Comparison of ENCODE assay signal across 8 cellular contexts in genomic region chr1:159071970-159072582, GRCh38. TPM values are rescaled to one million over a fixed set of nuclear protein-coding genes. Genes with fewer than 3 reads are reported as not detected.
DNase-seq lines count a peak whose midpoint lies in the region; ATAC-seq and TF ChIP-seq lines count a peak whose summit lies in the region.

No MANE protein-coding gene starts in this region.

- H3K4ac ChIP-seq in H9 (ENCODE audit: low read depth, low read length), result no peak overlapping the region

- H3K4me3 Mint-ChIP-seq in H9, result no peak overlapping the region
- peak overlapping the region; percentile 62 for H3K4me3 Mint-ChIP-seq in stimulated activated memory B cell treated with anti-CD40 and anti-IgM and Interleukin-4, amounts not matched to agents 10 μg/mL and 1 μg/mL and 100 μg/mL, for 72 hours

- H3K27me3 ChIP-seq in BJ (ENCODE audit: control insufficient read depth, insufficient read depth, low read length), result peaks cover 4% of the 10 kb centered on the region; the same call in 1 of the 2 replicates
- H3K27me3 ChIP-seq in H9 (ENCODE audit: insufficient read depth, low read length), result no peaks in the 10 kb centered on the region
- H3K27me3 ChIP-seq in body of pancreas, result no peaks in the 10 kb centered on the region

- intact Hi-C loops in body of pancreas (cut with DNase I), result no loop called here

- H2BK5ac ChIP-seq in H9 (ENCODE audit: insufficient read length, low read length), result no peak overlapping the region

- no peaks in the 10 kb centered on the region for H3K79me2 ChIP-seq in H9 (ENCODE audit: insufficient read depth, low read length)

- CTCF ChIA-PET in BJ (lab: Yijun Ruan, JAX), result interaction anchor here (0.6 to 3.8 kb wide), 20 partner anchors 10 to 1111 kb away, joined by 3 to 36 read pairs (median 4); partner anchors contain the start of gene IFI16

- H3K14ac ChIP-seq in H9 (ENCODE audit: insufficient read depth, low read length), result no peak overlapping the region

- no peak overlapping the region for H4K5ac ChIP-seq in H9 (ENCODE audit: insufficient read length, low read depth, low read length)

- H3K18ac ChIP-seq in H9 (ENCODE audit: insufficient read length, low read depth, low read length), result no peak overlapping the region

- POLR2A ChIA-PET in BJ (lab: Charles Lee), result interaction anchor here (0.5 kb wide), 1 partner anchor 62 kb away, joined by 3 read pairs; the partner anchor contains the start of gene IFI16

- H3K27ac ChIP-seq in H9 (ENCODE audit: insufficient read length, low read depth, low read length), result no peak overlapping the region
- no peak overlapping the region for H3K27ac ChIP-seq in body of pancreas

- H3K4me2 ChIP-seq in H9 (ENCODE audit: insufficient read depth, insufficient read length, low read length), result no peak overlapping the region

- H2AFZ ChIP-seq in H9 (ENCODE audit: low read length), result no peak overlapping the region

- H4K91ac ChIP-seq in H9 (ENCODE audit: insufficient read length, low read depth, low read length), result no peak overlapping the region

- H3K23me2 ChIP-seq in H9 (ENCODE audit: insufficient read length, low read depth, low read length, poor library complexity, severe bottlenecking), result no peaks in the 10 kb centered on the region

- H2BK12ac ChIP-seq in H9 (ENCODE audit: insufficient read length, low read depth, low read length), result no peak overlapping the region

- H3T11ph ChIP-seq in H9 (ENCODE audit: low read length), result no peak overlapping the region

- no peak overlapping the region for H2BK15ac ChIP-seq in H9 (ENCODE audit: low read depth, low read length)

- peaks cover 9 to 12% of the 10 kb centered on the region in 2 experiments; a peak in 3 of 4 replicates for H3K4me1 Mint-ChIP-seq in H9
- H3K4me1 Mint-ChIP-seq in stimulated activated memory B cell treated with anti-CD40 and anti-IgM and Interleukin-4, amounts not matched to agents 10 μg/mL and 1 μg/mL and 100 μg/mL, for 72 hours, result peaks cover 73% of the 10 kb centered on the region

- TF ChIP-seq POLR2A in body of pancreas (IDR thresholded peaks at IDR 0.05), result no peak

- peaks cover 3% of the 10 kb centered on the region for H3K27me3 Mint-ChIP-seq in H9 (ENCODE audit: low read depth)
- no peaks in the 10 kb centered on the region for H3K27me3 Mint-ChIP-seq in stimulated activated memory B cell treated with anti-CD40 and anti-IgM and Interleukin-4, amounts not matched to agents 10 μg/mL and 1 μg/mL and 100 μg/mL, for 72 hours

- H3K36me3 ChIP-seq in BJ (ENCODE audit: control insufficient read depth, insufficient read depth, low read length) (no peaks in the 10 kb centered on the region), body of pancreas (replicated peaks in 1 of 2; ENCODE audit: insufficient read depth in 1 of 2, low read depth in 2 of 2) (no peaks in the 10 kb centered on the region)

- H3K9me3 Mint-ChIP-seq in H9, result no peaks in the 10 kb centered on the region
- no peaks in the 10 kb centered on the region for H3K9me3 Mint-ChIP-seq in stimulated activated memory B cell treated with anti-CD40 and anti-IgM and Interleukin-4, amounts not matched to agents 10 μg/mL and 1 μg/mL and 100 μg/mL, for 72 hours

- H3K4me3 ChIP-seq in BJ (ENCODE audit: low read depth, low read length) (no peak overlapping the region), body of pancreas (no peak overlapping the region)

- no peak overlapping the region for H2AK5ac ChIP-seq in H9 (ENCODE audit: insufficient read length, low read length)

- ATAC-seq in body of pancreas, result peak; percentile 69
- no peak for ATAC-seq in stimulated activated memory B cell treated with anti-CD40 and anti-IgM and Interleukin-4, amounts not matched to agents 10 μg/mL and 1 μg/mL and 100 μg/mL, for 72 hours
- ATAC-seq in HG02970 (IDR thresholded peaks at IDR 0.05; ENCODE audit: low FRiP score, unreplicated experiment), result no peak
- ATAC-seq in GM18517 (IDR thresholded peaks at IDR 0.05; ENCODE audit: unreplicated experiment), result no peak

- H3K4me1 ChIP-seq in H9 (ENCODE audit: insufficient read depth, low read length) (no peaks in the 10 kb centered on the region; the same call in 1 of the 2 replicates), body of pancreas (no peaks in the 10 kb centered on the region)

- H3K79me1 ChIP-seq in H9 (ENCODE audit: insufficient read depth, low read depth, low read length, poor library complexity, severe bottlenecking), result no peaks in the 10 kb centered on the region

- DNase-seq in BJ (ENCODE audit: low read depth), result no peak
- no peak for DNase-seq in H9
- peak; percentile 29 for DNase-seq in NCI-H748 treated with DMSO at 0.1 percent for 48 hours (lab: John Stamatoyannopoulos, UW)
- DNase-seq in body of pancreas, result no peak
- DNase-seq in iPS-NIHi11 (ENCODE audit: low spot score), result peak; percentile 53

- H3K9me3 ChIP-seq in H9 (ENCODE audit: control insufficient read depth, low read depth, low read length), result no peaks in the 10 kb centered on the region
- H3K9me3 ChIP-seq in body of pancreas, result no peaks in the 10 kb centered on the region

- H3K9ac ChIP-seq in H9 (ENCODE audit: extremely low read depth, insufficient read length, low read length), result no peak overlapping the region

- H3K56ac ChIP-seq in H9 (ENCODE audit: insufficient read length, low read depth, low read length), result no peak overlapping the region

- TF ChIP-seq CTCF in BJ (IDR thresholded peaks at IDR 0.05; ENCODE audit: insufficient read depth, low read depth, low read length), result peak; percentile 62
- TF ChIP-seq CTCF in H9 (conservative IDR thresholded peaks at IDR 0.05), result peak; percentile 83
- TF ChIP-seq CTCF in body of pancreas (IDR thresholded peaks at IDR 0.05), result peak; percentile 7 to 75 (median 57)

- no peaks in the 10 kb centered on the region for H4K20me1 ChIP-seq in H9 (ENCODE audit: control insufficient read depth, insufficient read depth, insufficient read length)

- H3K36me3 Mint-ChIP-seq in H9 (ENCODE audit: insufficient read depth in 1 of 3, low read depth in 3 of 3), result no peaks in the 10 kb centered on the region
- peaks cover 26% of the 10 kb centered on the region for H3K36me3 Mint-ChIP-seq in stimulated activated memory B cell treated with anti-CD40 and anti-IgM and Interleukin-4, amounts not matched to agents 10 μg/mL and 1 μg/mL and 100 μg/mL, for 72 hours

- H2BK20ac ChIP-seq in H9 (ENCODE audit: low read depth, low read length, poor library complexity, severe bottlenecking), result no peak overlapping the region

- no peak overlapping the region for H2BK120ac ChIP-seq in H9 (ENCODE audit: low read depth, low read length, poor library complexity, severe bottlenecking)

- no peak overlapping the region; a peak in 1 of 7 replicates for H3K27ac Mint-ChIP-seq in H9
- H3K27ac Mint-ChIP-seq in stimulated activated memory B cell treated with anti-CD40 and anti-IgM and Interleukin-4, amounts not matched to agents 10 μg/mL and 1 μg/mL and 100 μg/mL, for 72 hours, result peak overlapping the region; percentile 98

- H3K23ac ChIP-seq in H9 (ENCODE audit: insufficient read length, low read depth, low read length), result no peak overlapping the region

- no peak overlapping the region for H4K8ac ChIP-seq in H9 (replicated peaks; ENCODE audit: insufficient read length, low read depth, low read length)

RNA-seq across cellular contexts. Expression of gene AIM2, which starts 4.5 kb away (rescaled TPM):
- 0.11 TPM in 1 of 2 replicates, not detected in the other for polyA plus RNA-seq in BJ (2011; rRNA removed)
- polyA minus RNA-seq in BJ (2011; rRNA and poly(A)+ RNA removed), result not detected in 2 replicates
- 0.90 and 1.1 TPM in 2 replicates for total RNA-seq in H9 (2021)
- total RNA-seq in body of pancreas, result not detected

Comparison
In these comparisons a context has a peak if more than half of its experiments do, and no peak if none do; other contexts are left out.
1. DNase-seq: peak in NCI-H748 treated with DMSO at 0.1 percent for 48 hours (single experiment) and iPS-NIHi11 (single experiment); none in BJ (single experiment), H9 (single experiment) and body of pancreas (0 of 4).
2. Peak in every context shown above with its lines, with median percentiles within 50 percentile points of each other: CTCF ChIP-seq.